ENCODE assay signal across 10 cellular contexts in the genomic region with DNA sequence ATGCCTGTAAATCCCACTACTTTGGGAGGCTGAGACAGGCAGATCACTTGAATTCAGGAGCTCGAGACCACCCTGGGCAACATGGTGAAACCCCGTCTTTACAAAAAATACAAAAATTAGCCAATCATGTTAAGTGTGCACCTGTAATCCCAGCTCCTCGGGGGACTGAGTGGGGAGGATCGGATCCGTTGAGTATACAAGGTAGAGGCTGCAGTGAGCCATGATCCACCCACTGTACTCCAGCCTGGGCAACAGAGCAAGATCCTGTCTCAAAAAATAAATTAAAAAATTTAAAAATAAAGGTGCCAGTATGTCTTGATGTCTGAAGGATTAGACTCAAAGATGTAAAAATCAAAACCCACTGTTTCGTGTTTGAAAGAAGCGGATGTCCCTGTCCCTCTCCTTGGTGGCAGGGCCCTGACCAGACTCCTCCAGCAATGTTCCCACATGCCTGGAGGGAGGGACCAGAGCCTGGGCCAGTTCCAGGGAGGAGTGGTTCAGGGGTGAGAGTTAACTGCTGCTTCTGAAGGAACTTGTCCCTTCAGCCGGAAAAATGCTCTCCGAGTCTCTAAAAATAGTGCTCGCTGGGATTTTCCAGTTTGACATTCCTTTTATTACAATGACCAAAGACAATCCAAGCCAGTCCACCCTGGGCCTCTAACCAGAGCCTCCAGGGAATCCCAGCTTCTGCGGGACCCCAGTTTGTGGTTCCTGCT. TPM values are rescaled to one million over a fixed set of nuclear protein-coding genes. Genes with fewer than 3 reads are reported as not detected.
DNase-seq lines count a peak whose midpoint lies in the region; TF ChIP-seq lines count a peak whose summit lies in the region.
"Had no signal": no experiment of that assay in that cellular context is flagged by ENCODE, and none has a peak within 500 bp of the region (broad histone marks: within the 10 kb centered on the region; RNA-seq: fewer than 3 reads in every experiment).

No MANE protein-coding gene starts in this region.

- DNase-seq in adipocyte (ENCODE audit: low read depth) (peak; percentile 67), fibroblast of mammary gland (ENCODE audit: low read depth) (peak; percentile 26), ureter (ENCODE audit: low spot score) (peak; percentile 79), DMS53 (lab: John Stamatoyannopoulos, UW) (no peak), NCI-H1092 (lab: John Stamatoyannopoulos, UW) (no peak), GM13976 (ENCODE audit: low spot score) (no peak)
- DNase-seq: activated T-cell treated with anti-CD3 and anti-CD28 coated beads, Interleukin-2, amount 50 U/mL, for 72 hours; stimulated activated naive CD8-positive, alpha-beta T cell treated with anti-CD3 and anti-CD28 coated beads, Interleukin-15, Interleukin-2, amounts not matched to agents 100 U/mL and 50 U/mL, for 24 hours had no signal

- H3K4me3 ChIP-seq in adipocyte (ENCODE audit: low read length) (peak overlapping the region; percentile 5), fibroblast of mammary gland (ENCODE audit: control insufficient read depth, low read depth, low read length) (no peak overlapping the region), mucosa of rectum (ENCODE audit: low read length in 2 of 2) (peak overlapping the region in 1 of 2 donors; percentile 51)
- H3K4me3 ChIP-seq: HAP-1 had no signal

- H3K27ac ChIP-seq in mucosa of rectum (ENCODE audit: low read depth in 2 of 2, low read length in 2 of 2) = peak overlapping the region; percentile 82 to 87

- H3K4me1 ChIP-seq in adipocyte (ENCODE audit: control insufficient read depth, insufficient read depth, low read length) (peaks cover 23% of the 10 kb centered on the region), mucosa of rectum (ENCODE audit: control insufficient read depth in 2 of 2, insufficient read depth in 2 of 2, low read length in 2 of 2) (peaks cover 10% of the 10 kb centered on the region in 2 donors)
- H3K4me1 ChIP-seq: HAP-1 had no signal

- H3K36me3 ChIP-seq in adipocyte (ENCODE audit: control insufficient read depth, insufficient read depth, low read length, severe bottlenecking) = no peaks in the 10 kb centered on the region
- H3K36me3 ChIP-seq in mucosa of rectum (ENCODE audit: control insufficient read depth in 2 of 2, insufficient read depth in 2 of 2, low read length in 2 of 2) = no peaks in the 10 kb centered on the region
- H3K36me3 ChIP-seq: HAP-1 had no signal

- no peak for TF ChIP-seq CTCF in fibroblast of mammary gland (conservative IDR thresholded peaks at IDR 0.05; ENCODE audit: control insufficient read depth, insufficient read depth, low read depth, low read length)
- TF ChIP-seq CTCF in GM13976 (IDR thresholded peaks at IDR 0.05; ENCODE audit: borderline replicate concordance, control extremely low read depth, extremely low read depth, insufficient read depth, missing control alignments) = no peak

- in situ Hi-C loops in GM13976 (cut with MboI; ENCODE audit: low sequenced_read_pairs, unreplicated experiment) = no loop called here

- peak overlapping the region; percentile 1 for H3K9ac ChIP-seq in adipocyte (ENCODE audit: low read length)
- peak overlapping the region; percentile 9 to 36 for H3K9ac ChIP-seq in mucosa of rectum (ENCODE audit: low read depth in 1 of 2, low read length in 2 of 2)

- H3K9me3 ChIP-seq in adipocyte (ENCODE audit: control insufficient read depth, low read length) = no peaks in the 10 kb centered on the region
- H3K9me3 ChIP-seq in mucosa of rectum (ENCODE audit: control insufficient read depth in 2 of 2, low read length in 2 of 2) = no peaks in the 10 kb centered on the region
- H3K9me3 ChIP-seq: HAP-1 had no signal

- H3K27me3 ChIP-seq in adipocyte (replicated peaks; ENCODE audit: control insufficient read depth, insufficient read depth, low read length) (no peaks in the 10 kb centered on the region), mucosa of rectum (ENCODE audit: control insufficient read depth in 2 of 2, insufficient read depth in 2 of 2, low read length in 2 of 2) (no peaks in the 10 kb centered on the region)

RNA-seq across cellular contexts. Expression of a gene that starts 9.4 kb away (rescaled TPM):
- 31.6 TPM for total RNA-seq in ureter

RNA-seq across cellular contexts. Expression of a gene that starts 45.5 kb away (rescaled TPM):
- total RNA-seq in ureter = 143 TPM

Comparison
In these comparisons a context has a peak if more than half of its experiments do, and no peak if none do; other contexts are left out.
1. DNase-seq: peak in adipocyte (single experiment), fibroblast of mammary gland (single experiment) and ureter (single experiment); none in DMS53 (single experiment), NCI-H1092 (single experiment) and GM13976 (single experiment).